In genomic region chr6:138986578-138986977, GRCh38 we compare ENCODE assay signal across 8 cellular contexts.
DNase-seq lines count a peak whose midpoint lies in the region; ATAC-seq and TF ChIP-seq lines count a peak whose summit lies in the region.

No MANE protein-coding gene starts in this region.

- no peak overlapping the region for H3K27ac ChIP-seq in RWPE1

- peak overlapping the region; percentile 71 for H3K4me3 ChIP-seq in fibroblast of mammary gland (ENCODE audit: control insufficient read depth, low read depth, low read length)
- peak overlapping the region; percentile 81 for H3K4me3 ChIP-seq in retinal pigment epithelial cell (ENCODE audit: low read length)

- peak; percentile 5; the same call in 2 of the 3 replicates for ATAC-seq in SK-N-SH treated with all-trans-retinoic acid at 6 μM for 48 hours

- in situ Hi-C loops in ACHN (cut with HindIII; ENCODE audit: low pct_ligation_motif_present, low pct_unique_long_range_greater_than_20kb, low sequenced_read_pairs), result no loop called here

- CTCF ChIA-PET in RWPE1 (lab: Yijun Ruan, JAX), result interaction anchor here (1.2 kb wide), 1 partner anchor 170 kb away, joined by 3 read pairs; no protein-coding TSS in a partner anchor

- POLR2A ChIA-PET in RWPE1 (lab: Yijun Ruan, JAX; ENCODE audit: low non-redundant PET), result interaction anchor here (0.9 kb wide), 1 partner anchor 169 kb away, joined by 3 read pairs; no protein-coding TSS in a partner anchor

- DNase-seq in DMS53 (lab: John Stamatoyannopoulos, UW) (peak; percentile 7), DMS53 treated with DMSO at 0.1 percent for 48 hours (lab: John Stamatoyannopoulos, UW; ENCODE audit: unreplicated experiment) (no peak), fibroblast of mammary gland (ENCODE audit: low read depth) (peak; percentile 37), retinal pigment epithelial cell (ENCODE audit: low read depth) (no peak), RWPE1 (ENCODE audit: low spot score) (no peak), ACHN (no peak), NCI-H82 treated with DMSO at 0.1 percent for 48 hours (lab: John Stamatoyannopoulos, UW; ENCODE audit: unreplicated experiment) (no peak)

- no peak for TF ChIP-seq CTCF in fibroblast of mammary gland (conservative IDR thresholded peaks at IDR 0.05; ENCODE audit: control insufficient read depth, insufficient read depth, low read depth, low read length)
- no peak for TF ChIP-seq CTCF in retinal pigment epithelial cell (conservative IDR thresholded peaks at IDR 0.05; ENCODE audit: low read depth, low read length)
- no peak for TF ChIP-seq CTCF in RWPE1 (conservative IDR thresholded peaks at IDR 0.05; ENCODE audit: low read depth)

TF ChIP-seq in SK-N-SH treated with all-trans-retinoic acid at 6 μM for 48 hours, 23 proteins besides CTCF, POLR2A, EP300 and RAD21:
- TF ChIP-seq ZC3H10 (CRISPR knock-in tag; IDR thresholded peaks at IDR 0.05) (no peak), BACH2 (CRISPR knock-in tag; IDR thresholded peaks at IDR 0.05; ENCODE audit: borderline replicate concordance) (no peak), ARNTL (CRISPR knock-in tag; IDR thresholded peaks at IDR 0.05; ENCODE audit: borderline replicate concordance, low read depth) (no peak), ESRRG (CRISPR knock-in tag; IDR thresholded peaks at IDR 0.05) (no peak), TCF4 (CRISPR knock-in tag; IDR thresholded peaks at IDR 0.05; ENCODE audit: borderline replicate concordance) (no peak), ZFP3 (CRISPR knock-in tag; IDR thresholded peaks at IDR 0.05) (no peak)
TF ChIP-seq in SK-N-SH treated with all-trans-retinoic acid at 6 μM for 48 hours: peak in this region for 0.

Comparison
In these comparisons a context has a peak if more than half of its experiments do, and no peak if none do; other contexts are left out.
1. DNase-seq: peak in DMS53 (single experiment) and fibroblast of mammary gland (single experiment); none in DMS53 treated with DMSO at 0.1 percent for 48 hours (single experiment), retinal pigment epithelial cell (single experiment), RWPE1 (single experiment), ACHN (single experiment) and NCI-H82 treated with DMSO at 0.1 percent for 48 hours (single experiment).